In the genomic region with DNA sequence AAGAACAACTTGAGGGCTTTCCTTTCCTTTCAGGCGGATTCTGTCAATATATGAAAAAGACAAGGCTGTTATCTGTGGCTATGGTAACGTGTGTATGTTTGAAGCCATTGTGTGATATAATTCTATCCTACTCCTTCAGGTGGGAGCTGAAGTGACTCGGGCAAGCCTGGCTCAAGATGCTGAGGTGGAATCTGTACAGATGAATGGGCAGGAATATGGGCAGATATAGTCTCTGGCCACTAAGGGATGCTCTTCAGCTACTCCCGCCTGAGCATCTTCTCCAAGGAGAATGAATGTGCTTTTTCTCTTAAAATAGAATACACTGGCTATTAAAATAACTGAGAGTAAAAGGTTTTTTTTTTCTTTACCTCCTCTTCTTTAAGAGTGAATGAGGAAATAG, we compare ENCODE assay signal across 14 cellular contexts.
A peak's percentile ranks its signal among the peaks of the same experiment; 100 is the strongest.
DNase-seq lines count a peak whose midpoint lies in the region; ATAC-seq, FAIRE-seq and TF ChIP-seq lines count a peak whose summit lies in the region.
"Had no signal": no experiment of that assay in that cellular context is flagged by ENCODE, and none has a peak within 500 bp of the region (broad histone marks: within the 10 kb centered on the region; RNA-seq: fewer than 3 reads in every experiment).

No MANE protein-coding gene starts in this region.

- TF ChIP-seq CTCF in HepG2 (CRISPR knock-in tag; IDR thresholded peaks at IDR 0.05) = no peak
- TF ChIP-seq CTCF in right lobe of liver (IDR thresholded peaks at IDR 0.05) = no peak
- TF ChIP-seq CTCF in RWPE2 (IDR thresholded peaks at IDR 0.05; ENCODE audit: poor library complexity, severe bottlenecking) = no peak
- TF ChIP-seq CTCF in epithelial cell of esophagus (IDR thresholded peaks at IDR 0.05; ENCODE audit: insufficient read depth, low read depth, low read length, missing control alignments) = peak; percentile 15

- no peak overlapping the region for H3K9ac ChIP-seq in HepG2 (ENCODE audit: insufficient read depth, low read depth, low read length)

- TF ChIP-seq EP300 in HepG2 (IDR thresholded peaks at IDR 0.05; ENCODE audit: low read depth in 2 of 2, low read length in 2 of 2) (no peak), HepG2 (CRISPR knock-in tag; IDR thresholded peaks at IDR 0.05; ENCODE audit: borderline replicate concordance) (no peak)

- H3K27ac ChIP-seq in HepG2 (ENCODE audit: extremely low read length, insufficient read depth, low read length) (no peak overlapping the region), right lobe of liver (no peak overlapping the region), RWPE2 (ENCODE audit: poor library complexity, severe bottlenecking) (no peak overlapping the region)
- H3K27ac ChIP-seq: Peyer's patch had no signal

- no peaks in the 10 kb centered on the region for H4K20me1 ChIP-seq in HepG2 (ENCODE audit: insufficient read depth, low read length)

- H3K4me2 ChIP-seq in HepG2 (ENCODE audit: low read depth, low read length) = no peak overlapping the region

- POLR2A ChIA-PET in HepG2 (lab: Yijun Ruan, JAX) = no interaction called here

- no peak overlapping the region for H2AFZ ChIP-seq in HepG2 (ENCODE audit: low read length)

- BruUV-seq in HepG2 (replicated peaks; lab: Mats Ljungman, UMichigan) = no TSS peak

- H3K79me2 ChIP-seq in HepG2 (ENCODE audit: insufficient read depth, low read length) = no peaks in the 10 kb centered on the region

- no peaks in the 10 kb centered on the region for H3K9me3 ChIP-seq in HepG2 (ENCODE audit: low read length)
- no peaks in the 10 kb centered on the region for H3K9me3 ChIP-seq in right lobe of liver
- H3K9me3 ChIP-seq in RWPE2 (ENCODE audit: severe bottlenecking) = no peaks in the 10 kb centered on the region
- H3K9me3 ChIP-seq: Caco-2, Peyer's patch had no signal

- intact Hi-C loops in HepG2 (cut with micrococcal nuclease; ENCODE audit: unreplicated experiment) = no loop called here
- intact Hi-C loops in right lobe of liver (cut with DNase I) = no loop called here

- H3K36me3 ChIP-seq in HepG2 (replicated peaks in 1 of 2; ENCODE audit: control insufficient read depth in 1 of 2, insufficient read depth in 2 of 2, low read length in 2 of 2) (no peaks in the 10 kb centered on the region), right lobe of liver (no peaks in the 10 kb centered on the region), RWPE2 (ENCODE audit: low read depth) (no peaks in the 10 kb centered on the region)
- H3K36me3 ChIP-seq: Peyer's patch had no signal

- in situ Hi-C loops in HepG2 (cut with HindIII; ENCODE audit: extremely low pct_ligation_motif_present, low pct_unique_long_range_greater_than_20kb) = no loop called here

- TF ChIP-seq RAD21 in HepG2 (CRISPR knock-in tag; IDR thresholded peaks at IDR 0.05) = no peak

- H3K27me3 ChIP-seq in HepG2 (ENCODE audit: control insufficient read depth in 1 of 2, insufficient read depth in 2 of 2, low read length in 2 of 2) (peaks cover 0 to 5% of the 10 kb centered on the region in 2 experiments; a peak in 1 of 5 replicates), right lobe of liver (no peaks in the 10 kb centered on the region), RWPE2 (ENCODE audit: insufficient read depth, poor library complexity, severe bottlenecking) (peaks cover 11% of the 10 kb centered on the region)
- H3K27me3 ChIP-seq: Peyer's patch had no signal

- DNase-seq in HepG2 (ENCODE audit: low spot score) (no peak), right lobe of liver (no peak), RWPE2 (ENCODE audit: low spot score) (no peak), epithelial cell of esophagus (ENCODE audit: low read depth) (no peak), NCI-H2171 treated with DMSO at 0.1 percent for 48 hours (lab: John Stamatoyannopoulos, UW) (no peak), putamen (ENCODE audit: low spot score) (no peak), NCI-H2029 (lab: John Stamatoyannopoulos, UW) (no peak)
- no peak for DNase-seq in activated effector memory CD4-positive, alpha-beta T cell treated with anti-CD3 and anti-CD28 coated beads, Interleukin-2, amount 50 U/mL, for 16 hours
- DNase-seq: GF-D8, NCI-H1436 treated with DMSO at 0.1 percent for 48 hours, Peyer's patch had no signal

- H3K4me3 ChIP-seq in HepG2 (replicated peaks in 1 of 3; ENCODE audit: insufficient read depth in 1 of 3, low read depth in 2 of 3, low read length in 3 of 3) (no peak overlapping the region), right lobe of liver (no peak overlapping the region), RWPE2 (ENCODE audit: severe bottlenecking) (no peak overlapping the region), epithelial cell of esophagus (ENCODE audit: low read length) (no peak overlapping the region)
- H3K4me3 ChIP-seq: K562, Peyer's patch had no signal

- FAIRE-seq in HepG2 (lab: Jason Lieb, UNC) = no peak
- FAIRE-seq: HTR-8/SVneo had no signal

- peak; percentile 34; the same call in 1 of the 3 replicates for ATAC-seq in HepG2
- no peak for ATAC-seq in right lobe of liver
- peak; percentile 53; the same call in 2 of the 3 replicates for ATAC-seq in RWPE2 (ENCODE audit: low read depth)

- TF ChIP-seq POLR2A in HepG2 (IDR thresholded peaks at IDR 0.05; ENCODE audit: insufficient read depth in 1 of 2, low read depth in 2 of 2, low read length in 2 of 2) (no peak), right lobe of liver (IDR thresholded peaks at IDR 0.05) (no peak)

- H3K4me1 ChIP-seq in HepG2 (ENCODE audit: insufficient read depth, low read length) (no peaks in the 10 kb centered on the region), right lobe of liver (no peaks in the 10 kb centered on the region), RWPE2 (ENCODE audit: insufficient read depth, poor library complexity, severe bottlenecking) (no peaks in the 10 kb centered on the region)
- H3K4me1 ChIP-seq: Caco-2, Peyer's patch had no signal

- CTCF ChIA-PET in HepG2 (lab: Yijun Ruan, JAX; ENCODE audit: low intra/inter-chr PET ratio, low total read pairs) = interaction anchor here (1.2 to 2.2 kb wide), 2 partner anchors 615 to 616 kb away, joined by 3 to 11 read pairs; no protein-coding TSS in a partner anchor

- 10% methylated on average over 4 of the region's 4 CpGs for WGBS in HepG2 (ENCODE audit: low lambda C conversion rate)
- 47% methylated on average over 4 of the region's 4 CpGs for WGBS in right lobe of liver (ENCODE audit: insufficient coverage, low coverage, low lambda C conversion rate, missing lambda C conversion rate)

TF ChIP-seq in HepG2, 621 proteins besides CTCF, POLR2A, EP300 and RAD21:
- TF ChIP-seq ZNF629 (CRISPR knock-in tag; conservative IDR thresholded peaks at IDR 0.05) (no peak), RARG (CRISPR knock-in tag; IDR thresholded peaks at IDR 0.05; ENCODE audit: low read depth) (no peak), KDM2A (CRISPR knock-in tag; IDR thresholded peaks at IDR 0.05; ENCODE audit: borderline replicate concordance, low read depth) (no peak), ZNF367 (CRISPR knock-in tag; IDR thresholded peaks at IDR 0.05; ENCODE audit: borderline replicate concordance) (no peak), TBP (CRISPR knock-in tag; IDR thresholded peaks at IDR 0.05) (no peak), ZNF792 (CRISPR knock-in tag; IDR thresholded peaks at IDR 0.05) (no peak)

Comparison
In these comparisons a context has a peak if more than half of its experiments do, and no peak if none do; other contexts are left out.
1. ATAC-seq: peak in HepG2 (single experiment) and RWPE2 (single experiment); none in right lobe of liver (0 of 4).